In the genomic region with DNA sequence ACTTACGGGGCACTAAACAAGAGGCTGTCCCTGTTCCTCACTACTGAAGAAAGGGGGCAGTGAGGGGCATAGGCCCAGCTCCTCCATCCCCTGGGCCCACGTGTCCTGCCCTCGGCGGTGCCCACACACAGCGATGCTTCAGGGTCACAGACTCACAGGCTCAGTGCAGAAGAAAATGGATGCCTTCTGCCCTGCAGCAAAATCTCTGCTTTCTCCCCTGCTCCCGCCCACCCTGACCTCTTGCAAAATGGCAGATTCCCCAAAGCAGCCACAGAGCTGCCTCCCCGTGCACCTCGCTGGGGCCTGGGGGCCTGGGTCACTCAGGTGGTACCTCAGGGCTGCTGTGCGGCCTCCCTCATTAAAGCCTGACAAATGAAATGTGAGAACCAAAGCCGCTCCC, we compare ENCODE assay signal across 27 cellular contexts.
"Had no signal": no experiment of that assay in that cellular context is flagged by ENCODE, and none has a peak within 500 bp of the region (broad histone marks: within the 10 kb centered on the region; RNA-seq: fewer than 3 reads in every experiment).

No MANE protein-coding gene starts in this region.

- ATAC-seq: effector memory CD8-positive, alpha-beta T cell; esophagus mucosa; gastrocnemius medialis; heart right ventricle; left colon; left lobe of liver; lower lobe of right lung; mucosa of descending colon had no signal

- H3K4me3 ChIP-seq: coronary artery, esophagus squamous epithelium, gastrocnemius medialis, heart right ventricle, left ventricle myocardium inferior, lower lobe of right lung, mucosa of descending colon had no signal

- DNase-seq: effector CD8-positive, alpha-beta T cell; effector memory CD8-positive, alpha-beta T cell; endodermal cell; erythroblast; esophagus squamous epithelium; foreskin fibroblast; foreskin melanocyte; gastrocnemius medialis; glutamatergic neuron; heart right ventricle; hippocampal formation; kidney glomerular epithelial cell; left colon; left ventricle myocardium inferior; lower lobe of right lung; mesenchymal stem cell; mucosa of descending colon had no signal

- H3K4me3 Mint-ChIP-seq: dendritic cell treated with granulocyte-macrophage colony-stimulating factor and Interleukin-4, amounts not matched to agents 40 ng/mL and 50 ng/mL, for 4 days; effector memory CD8-positive, alpha-beta T cell; endodermal cell; mesothelial cell of epicardium had no signal

- H3K36me3 ChIP-seq: esophagus squamous epithelium, gastrocnemius medialis, heart right ventricle, left ventricle myocardium inferior, lower lobe of right lung had no signal

- H3K4me1 Mint-ChIP-seq: mesothelial cell of epicardium had no signal

- FAIRE-seq: colon, endometrium, islet of Langerhans, keratinocyte had no signal

- H3K9me3 Mint-ChIP-seq: dendritic cell treated with granulocyte-macrophage colony-stimulating factor and Interleukin-4, amounts not matched to agents 40 ng/mL and 50 ng/mL, for 4 days; effector memory CD8-positive, alpha-beta T cell; endodermal cell; mesothelial cell of epicardium had no signal

- H3K36me3 Mint-ChIP-seq: mesothelial cell of epicardium had no signal

- H3K4me1 ChIP-seq: esophagus squamous epithelium, gastrocnemius medialis, heart right ventricle, left ventricle myocardium inferior, lower lobe of right lung had no signal

- H3K27ac Mint-ChIP-seq: dendritic cell treated with granulocyte-macrophage colony-stimulating factor and Interleukin-4, amounts not matched to agents 40 ng/mL and 50 ng/mL, for 4 days; effector memory CD8-positive, alpha-beta T cell; endodermal cell; mesothelial cell of epicardium had no signal

- H3K27ac ChIP-seq: coronary artery, epithelial cell of prostate, esophagus squamous epithelium, gastrocnemius medialis, heart right ventricle, left ventricle myocardium inferior, lower lobe of right lung had no signal

- H3K9me3 ChIP-seq: esophagus squamous epithelium, gastrocnemius medialis, heart right ventricle, left ventricle myocardium inferior, lower lobe of right lung, mucosa of descending colon had no signal
